In genomic region chr1:64744492-64745180, GRCh38 we compare ENCODE assay signal across 9 cellular contexts. TPM values are rescaled to one million over a fixed set of nuclear protein-coding genes. Genes with fewer than 3 reads are reported as not detected.
DNase-seq lines count a peak whose midpoint lies in the region; ATAC-seq, FAIRE-seq and TF ChIP-seq lines count a peak whose summit lies in the region.
"Had no signal": no experiment of that assay in that cellular context is flagged by ENCODE, and none has a peak within 500 bp of the region (broad histone marks: within the 10 kb centered on the region; RNA-seq: fewer than 3 reads in every experiment).

TSS of gene RAVER2 (plus strand) at chr1:64745075. CDS start at chr1:64745173, 98 bp downstream.

- H3K36me3 Mint-ChIP-seq in activated B cell treated with CpG ODN at 0.5 μM for 24 hours (ENCODE audit: low read depth), result no peaks in the 10 kb centered on the region

- H3K4me3 Mint-ChIP-seq in activated B cell treated with CpG ODN at 0.5 μM for 24 hours, result peak within 1 kb of the TSS; percentile 85

- peak; percentile 79 for ATAC-seq in activated B cell treated with CpG ODN at 0.5 μM for 24 hours (ENCODE audit: low read depth)
- ATAC-seq in HG03135 (IDR thresholded peaks at IDR 0.05; ENCODE audit: unreplicated experiment), result no peak

- intact Hi-C loops in activated B cell treated with CpG ODN at 0.5 μM for 24 hours (cut with micrococcal nuclease), result loop anchor here (1.0 to 10.0 kb wide), 3 partner anchors 80 to 680 kb away; partner anchors contain the start of genes LEPR and LEPROT

- POLR2A ChIA-PET in activated B cell treated with CpG ODN at 0.5 μM for 24 hours (lab: Charles Lee), result no interaction called here

- TF ChIP-seq POLR2A in H54 (IDR thresholded peaks at IDR 0.05; ENCODE audit: low read depth, low read length), result no peak

- FAIRE-seq in H54 (lab: Jason Lieb, UNC), result no peak
- FAIRE-seq: colon had no signal

- peaks cover 8% of the 10 kb centered on the region for H3K27me3 Mint-ChIP-seq in activated B cell treated with CpG ODN at 0.5 μM for 24 hours

- H3K27ac ChIP-seq in caudate nucleus (ENCODE audit: low read depth, low read length), result peak within 1 kb of the TSS; percentile 70

- TF ChIP-seq CTCF in activated B cell treated with CpG ODN at 0.5 μM for 24 hours (IDR thresholded peaks at IDR 0.05), result no peak

- H3K27ac Mint-ChIP-seq in activated B cell treated with CpG ODN at 0.5 μM for 24 hours, result peak within 1 kb of the TSS; percentile 18

- H3K4me1 Mint-ChIP-seq in activated B cell treated with CpG ODN at 0.5 μM for 24 hours, result peaks cover 20% of the 10 kb centered on the region

- CTCF ChIA-PET in activated B cell treated with CpG ODN at 0.5 μM for 24 hours (lab: Charles Lee), result interaction anchor here (1.2 kb wide), 1 partner anchor 10 kb away, joined by 3 read pairs; no protein-coding TSS in a partner anchor

- DNase-seq in DMS 273 (lab: John Stamatoyannopoulos, UW; ENCODE audit: unreplicated experiment) (peak; percentile 93), H54 (ENCODE audit: insufficient read length, low spot score) (peak; percentile 68), NCI-H2081 treated with DMSO at 0.1 percent for 48 hours (lab: John Stamatoyannopoulos, UW) (peak; percentile 55), activated B cell treated with CpG ODN at 0.5 μM for 24 hours (peak; percentile 50), caudate nucleus (lab: John Stamatoyannopoulos, UW) (peak in 47 of 61 donors; percentile 4 to 68 (median 36)), islet precursor cell (peak; percentile 92)
- peak; percentile 26 to 46 (median 31) for DNase-seq in stimulated activated CD4-positive, alpha-beta T cell treated with anti-CD3 and anti-CD28 coated beads, Interleukin-12 subunit alpha, Interleukin-12 subunit beta, amount 100 ng/mL, for 48 hours (ENCODE audit: low read depth in 2 of 3, low spot score in 1 of 3)

- no peaks in the 10 kb centered on the region for H3K9me3 Mint-ChIP-seq in activated B cell treated with CpG ODN at 0.5 μM for 24 hours

RNA-seq across cellular contexts. Expression of gene RAVER2, which starts in this region (rescaled TPM):
- total RNA-seq in activated B cell treated with CpG ODN at 0.5 μM for 24 hours, result 1.0 and 1.2 TPM in 2 replicates

Comparison
In these comparisons a context has a peak if more than half of its experiments do, and no peak if none do; other contexts are left out.
1. DNase-seq: peak in every context shown above with its lines; median percentile 93 in DMS 273; 92 in islet precursor cell; 68 in H54; 55 in NCI-H2081 treated with DMSO at 0.1 percent for 48 hours; 50 in activated B cell treated with CpG ODN at 0.5 μM for 24 hours; 36 in caudate nucleus; 31 in stimulated activated CD4-positive, alpha-beta T cell treated with anti-CD3 and anti-CD28 coated beads, Interleukin-12 subunit alpha, Interleukin-12 subunit beta, amount 100 ng/mL, for 48 hours.